13 cellular contexts compared by ENCODE assay signal in genomic region chr17:31579265-31579664, GRCh38.
DNase-seq lines count a peak whose midpoint lies in the region; ATAC-seq and TF ChIP-seq lines count a peak whose summit lies in the region.
"Had no signal": no experiment of that assay in that cellular context is flagged by ENCODE, and none has a peak within 500 bp of the region (broad histone marks: within the 10 kb centered on the region; RNA-seq: fewer than 3 reads in every experiment).

No MANE protein-coding gene starts in this region.

- no peak overlapping the region for H2BK120ac ChIP-seq in mesenchymal stem cell (ENCODE audit: low read depth, low read length)

- H3K4ac ChIP-seq in mesenchymal stem cell (ENCODE audit: low read depth in 1 of 2, low read length in 2 of 2): no peak overlapping the region

- H2BK15ac ChIP-seq in mesenchymal stem cell (ENCODE audit: low read depth, poor library complexity, severe bottlenecking): no peak overlapping the region

- H3K4me1 ChIP-seq in mesenchymal stem cell (ENCODE audit: control insufficient read depth, insufficient read depth, low read depth, low read length) (peaks cover 36% of the 10 kb centered on the region), tibial nerve (peaks cover 0 to 52% (median 27%) of the 10 kb centered on the region in 4 donors)

- DNase-seq in Caki2 (ENCODE audit: low read depth) (peak; percentile 36), NB4 (ENCODE audit: low read depth) (peak; percentile 53), amniotic stem cell (lab: John Stamatoyannopoulos, UW) (peak; percentile 31), mesenchymal stem cell (peak; percentile 38), tibial nerve (ENCODE audit: low spot score in 2 of 2) (no peak)
- DNase-seq: activated T-cell treated with anti-CD3 and anti-CD28 coated beads, Interleukin-2, amount 50 U/mL, for 1 hour; CD8-positive, alpha-beta T cell; lower lobe of right lung; NCI-H524 treated with DMSO at 0.1 percent for 48 hours had no signal

- H2BK5ac ChIP-seq in mesenchymal stem cell (ENCODE audit: low read depth, low read length, poor library complexity, severe bottlenecking): no peak overlapping the region

- H2BK12ac ChIP-seq in mesenchymal stem cell (ENCODE audit: low read length in 2 of 2): no peak overlapping the region

- H3K27ac ChIP-seq in mesenchymal stem cell (ENCODE audit: low read length, poor library complexity, severe bottlenecking) (peak overlapping the region; percentile 30), tibial nerve (peak overlapping the region in 1 of 4 donors; percentile 91)

- H4K91ac ChIP-seq in mesenchymal stem cell (ENCODE audit: low read length): no peak overlapping the region

- TF ChIP-seq CTCF in NB4 (IDR thresholded peaks at IDR 0.05; ENCODE audit: low read depth, low read length) (no peak), tibial nerve (IDR thresholded peaks at IDR 0.05) (no peak)

- H3K18ac ChIP-seq in mesenchymal stem cell (ENCODE audit: low read depth in 1 of 2, low read length in 2 of 2): no peak overlapping the region

- H3K4me3 ChIP-seq in NB4 (ENCODE audit: low read depth, low read length): no peak overlapping the region
- no peak overlapping the region for H3K4me3 ChIP-seq in mesenchymal stem cell (ENCODE audit: insufficient read depth in 1 of 2, low read depth in 1 of 2, low read length in 2 of 2)
- H3K4me3 ChIP-seq in tibial nerve: no peak overlapping the region
- H3K4me3 ChIP-seq: lower lobe of right lung had no signal

- H2AK5ac ChIP-seq in mesenchymal stem cell (ENCODE audit: low read length, severe bottlenecking): peak overlapping the region; percentile 27

- H3K9me3 ChIP-seq in mesenchymal stem cell (ENCODE audit: control insufficient read depth, low read length): no peaks in the 10 kb centered on the region
- H3K9me3 ChIP-seq in tibial nerve: no peaks in the 10 kb centered on the region
- H3K9me3 ChIP-seq: lower lobe of right lung had no signal

- H3K9ac ChIP-seq in mesenchymal stem cell (ENCODE audit: low read length): peak overlapping the region; percentile 64

- in situ Hi-C loops in Caki2 (cut with HindIII; ENCODE audit: low pct_unique_long_range_greater_than_20kb, low sequenced_read_pairs): no loop called here

- H3K79me1 ChIP-seq in mesenchymal stem cell (replicated peaks; ENCODE audit: low read length, poor library complexity, severe bottlenecking): peaks cover 10% of the 10 kb centered on the region

- H2AFZ ChIP-seq in mesenchymal stem cell (ENCODE audit: low read depth, low read length): no peak overlapping the region

- no peak for TF ChIP-seq POLR2A in NB4 (IDR thresholded peaks at IDR 0.05; ENCODE audit: extremely low read depth, insufficient read length)
- TF ChIP-seq POLR2A in tibial nerve (IDR thresholded peaks at IDR 0.05): no peak

- H3K27me3 ChIP-seq in mesenchymal stem cell (ENCODE audit: control insufficient read depth in 1 of 2, insufficient read depth in 1 of 2, low read length in 2 of 2): no peaks in the 10 kb centered on the region
- H3K27me3 ChIP-seq in tibial nerve: no peaks in the 10 kb centered on the region

- no peak overlapping the region for H3K14ac ChIP-seq in mesenchymal stem cell (ENCODE audit: low read length in 2 of 2)

- WGBS in mesenchymal stem cell: 73% methylated on average over 4 of the region's 4 CpGs
- WGBS in tibial nerve, 2 donors: 35 to 45% methylated on average over 4 of the region's 4 CpGs

- no peak overlapping the region for H3K23ac ChIP-seq in mesenchymal stem cell (ENCODE audit: low read length in 2 of 2)

- ATAC-seq in GM21737 (IDR thresholded peaks at IDR 0.05; ENCODE audit: unreplicated experiment): no peak
- no peak for ATAC-seq in HG03342 (IDR thresholded peaks at IDR 0.05; ENCODE audit: unreplicated experiment)
- no peak for ATAC-seq in GM18519 (IDR thresholded peaks at IDR 0.05; ENCODE audit: low FRiP score, unreplicated experiment)
- ATAC-seq: CD8-positive, alpha-beta T cell; HepG2; lower lobe of right lung had no signal

- no peak for TF ChIP-seq EP300 in tibial nerve (IDR thresholded peaks at IDR 0.05)

- no peak overlapping the region for H3K4me2 ChIP-seq in mesenchymal stem cell (ENCODE audit: low read length, poor library complexity, severe bottlenecking)

- H3K36me3 ChIP-seq in mesenchymal stem cell (ENCODE audit: control insufficient read depth in 1 of 2, insufficient read depth in 2 of 2, low read depth in 1 of 2, low read length in 2 of 2) (peaks cover 43 to 65% of the 10 kb centered on the region in 2 experiments), tibial nerve (no peaks in the 10 kb centered on the region)
- H3K36me3 ChIP-seq: lower lobe of right lung had no signal

- H4K8ac ChIP-seq in mesenchymal stem cell (ENCODE audit: low read length): no peak overlapping the region

Comparison
In these comparisons a context has a peak if more than half of its experiments do, and no peak if none do; other contexts are left out.
1. DNase-seq: peak in Caki2 (single experiment), NB4 (single experiment), amniotic stem cell (single experiment) and mesenchymal stem cell (single experiment); none in tibial nerve (0 of 2).